7 cellular contexts compared by ENCODE assay signal in genomic region chr14:75011356-75012097, GRCh38. TPM values are rescaled to one million over a fixed set of nuclear protein-coding genes. Genes with fewer than 3 reads are reported as not detected.
DNase-seq lines count a peak whose midpoint lies in the region; TF ChIP-seq lines count a peak whose summit lies in the region.
"Had no signal": no experiment of that assay in that cellular context is flagged by ENCODE, and none has a peak within 500 bp of the region (broad histone marks: within the 10 kb centered on the region; RNA-seq: fewer than 3 reads in every experiment).

No MANE protein-coding gene starts in this region.

- H3K36me3 ChIP-seq in kidney epithelial cell (ENCODE audit: control insufficient read depth, insufficient read depth, low read length): no peaks in the 10 kb centered on the region

- CTCF ChIA-PET in HEK293T (lab: Yijun Ruan, JAX): no interaction called here

- TF ChIP-seq CTCF in AG09309 (IDR thresholded peaks at IDR 0.05; ENCODE audit: control insufficient read depth, insufficient read depth, low read depth, low read length, missing control alignments) (no peak), kidney epithelial cell (IDR thresholded peaks at IDR 0.05; ENCODE audit: insufficient read depth, low read length, poor library complexity, severe bottlenecking) (no peak)

- H3K27me3 ChIP-seq in kidney epithelial cell (ENCODE audit: control insufficient read depth, insufficient read depth, low read length): no peaks in the 10 kb centered on the region

- H3K4me3 ChIP-seq in AG09309 (ENCODE audit: control insufficient read depth, low read depth, low read length): no peak overlapping the region
- H3K4me3 ChIP-seq in kidney epithelial cell (ENCODE audit: low read depth, low read length): no peak overlapping the region

- POLR2A ChIA-PET in HEK293T (lab: Yijun Ruan, JAX): no interaction called here

- DNase-seq in AG09309 (ENCODE audit: low read depth): peak; percentile 21
- DNase-seq in activated CD4-positive, alpha-beta T cell treated with anti-CD3 and anti-CD28 coated beads, Interleukin-2, amount 50 U/mL, for 48 hours: peak; percentile 11 to 14
- DNase-seq in kidney epithelial cell (ENCODE audit: low read depth): peak; percentile 48
- DNase-seq in NCI-H1694 (lab: John Stamatoyannopoulos, UW): no peak
- DNase-seq in HEK293T (ENCODE audit: extremely low spot score): no peak
- DNase-seq in OCI-M1 (lab: John Stamatoyannopoulos, UW): no peak
- DNase-seq: central memory CD4-positive, alpha-beta T cell had no signal

TF ChIP-seq in HEK293T, 16 proteins besides CTCF, POLR2A, EP300 and RAD21:
- TF ChIP-seq TARDBP (IDR thresholded peaks at IDR 0.05): no peak
- TF ChIP-seq ZNF384 (IDR thresholded peaks at IDR 0.05): no peak
- TF ChIP-seq ARNT (IDR thresholded peaks at IDR 0.05): no peak
- no peak for TF ChIP-seq ELF4 (IDR thresholded peaks at IDR 0.05)
- no peak for TF ChIP-seq CTBP1 (IDR thresholded peaks at IDR 0.05; ENCODE audit: borderline replicate concordance)
- TF ChIP-seq HDGF (IDR thresholded peaks at IDR 0.05; ENCODE audit: borderline replicate concordance): no peak
- TF ChIP-seq FOXK2 (IDR thresholded peaks at IDR 0.05): no peak
- TF ChIP-seq L3MBTL2 (conservative IDR thresholded peaks at IDR 0.05): no peak
- TF ChIP-seq LEF1 (IDR thresholded peaks at IDR 0.05; ENCODE audit: borderline replicate concordance): no peak
- no peak for TF ChIP-seq PKNOX1 (IDR thresholded peaks at IDR 0.05)

RNA-seq across cellular contexts. Expression of gene EIF2B2, which starts 8.8 kb away (rescaled TPM):
- total RNA-seq in kidney epithelial cell: 63.9 and 78.6 TPM in 2 replicates

RNA-seq across cellular contexts. Expression of gene MLH3, which starts 39.7 kb away (rescaled TPM):
- total RNA-seq in kidney epithelial cell: 17.9 TPM in 2 replicates

RNA-seq across cellular contexts. Expression of gene ACYP1, which starts 52.3 kb away (rescaled TPM):
- 6.8 and 18.6 TPM in 2 replicates for total RNA-seq in kidney epithelial cell

RNA-seq across cellular contexts. Expression of gene PGF, which starts 56.1 kb away (rescaled TPM):
- 10.5 and 11.2 TPM in 2 replicates for total RNA-seq in kidney epithelial cell

RNA-seq across cellular contexts. Expression of gene ZC2HC1C, which starts 57.9 kb away (rescaled TPM):
- 4.0 and 9.2 TPM in 2 replicates for total RNA-seq in kidney epithelial cell

Comparison
In these comparisons a context has a peak if more than half of its experiments do, and no peak if none do; other contexts are left out.
1. DNase-seq: peak in AG09309 (single experiment), activated CD4-positive, alpha-beta T cell treated with anti-CD3 and anti-CD28 coated beads, Interleukin-2, amount 50 U/mL, for 48 hours (2 of 2) and kidney epithelial cell (single experiment); none in NCI-H1694 (single experiment), HEK293T (single experiment) and OCI-M1 (single experiment).